In genomic region chr3:98986073-98986472, GRCh38 we compare ENCODE assay signal across 10 cellular contexts.
DNase-seq lines count a peak whose midpoint lies in the region; ATAC-seq and TF ChIP-seq lines count a peak whose summit lies in the region.
"Had no signal": no experiment of that assay in that cellular context is flagged by ENCODE, and none has a peak within 500 bp of the region (broad histone marks: within the 10 kb centered on the region; RNA-seq: fewer than 3 reads in every experiment).

No MANE protein-coding gene starts in this region.

- H3K27me3 ChIP-seq in heart right ventricle (no peaks in the 10 kb centered on the region), ascending aorta (no peaks in the 10 kb centered on the region)
- H3K27me3 ChIP-seq in effector memory CD4-positive, alpha-beta T cell (replicated peaks; ENCODE audit: control insufficient read depth, insufficient read depth, low read length, poor library complexity, severe bottlenecking): no peaks in the 10 kb centered on the region

- no peaks in the 10 kb centered on the region for H3K36me3 ChIP-seq in heart right ventricle
- H3K36me3 ChIP-seq in effector memory CD4-positive, alpha-beta T cell (ENCODE audit: control insufficient read depth, insufficient read depth, low read length): no peaks in the 10 kb centered on the region
- H3K36me3 ChIP-seq in ascending aorta: no peaks in the 10 kb centered on the region

- no peak overlapping the region for H3K4me3 ChIP-seq in HFF-Myc (replicated peaks; ENCODE audit: low read depth, low read length)
- H3K4me3 ChIP-seq in heart right ventricle: no peak overlapping the region
- H3K4me3 ChIP-seq in effector memory CD4-positive, alpha-beta T cell (ENCODE audit: insufficient read depth, low read depth, low read length, poor library complexity, severe bottlenecking): no peak overlapping the region
- H3K4me3 ChIP-seq in ascending aorta: no peak overlapping the region

- H3K9me3 ChIP-seq in heart right ventricle (no peaks in the 10 kb centered on the region), ascending aorta (no peaks in the 10 kb centered on the region)
- no peaks in the 10 kb centered on the region for H3K9me3 ChIP-seq in effector memory CD4-positive, alpha-beta T cell (ENCODE audit: control insufficient read depth, low read length)

- peaks cover 0 to 19% (median 9%) of the 10 kb centered on the region in 9 donors for H3K4me1 ChIP-seq in heart right ventricle
- no peaks in the 10 kb centered on the region for H3K4me1 ChIP-seq in effector memory CD4-positive, alpha-beta T cell (ENCODE audit: control insufficient read depth, insufficient read depth, low read length, poor library complexity, severe bottlenecking)
- no peaks in the 10 kb centered on the region for H3K4me1 ChIP-seq in ascending aorta

- intact Hi-C loops in heart right ventricle (cut with DNase I) (no loop called here), sciatic nerve (cut with DNase I) (no loop called here), ascending aorta (cut with DNase I) (no loop called here)

- TF ChIP-seq CTCF in HFF-Myc (IDR thresholded peaks at IDR 0.05; ENCODE audit: low read depth, low read length, missing control alignments) (no peak), heart right ventricle (IDR thresholded peaks at IDR 0.05) (no peak), ascending aorta (IDR thresholded peaks at IDR 0.05) (no peak)

- peak; percentile 90 for DNase-seq in HFF-Myc (ENCODE audit: extremely low read depth, low read depth)
- peak; percentile 62 for DNase-seq in amniotic stem cell (lab: John Stamatoyannopoulos, UW)
- peak in 1 of 2 donors; percentile 25 for DNase-seq in heart right ventricle
- no peak for DNase-seq in sciatic nerve (ENCODE audit: low spot score)
- no peak for DNase-seq in effector memory CD4-positive, alpha-beta T cell
- DNase-seq in ascending aorta (ENCODE audit: low spot score in 2 of 2): no peak
- DNase-seq: activated CD4-positive, alpha-beta T cell treated with anti-CD3 and anti-CD28 coated beads, Interleukin-2, amount 10 ng/mL, durations not matched to agents 7 days and 5 days; NCI-H2227 treated with DMSO at 0.1 percent for 48 hours had no signal

- peak overlapping the region in 4 of 10 donors; percentile 21 to 54 (median 30) for H3K27ac ChIP-seq in heart right ventricle
- H3K27ac ChIP-seq in effector memory CD4-positive, alpha-beta T cell (ENCODE audit: insufficient read depth, low read length, poor library complexity, severe bottlenecking): no peak overlapping the region
- H3K27ac ChIP-seq in ascending aorta: no peak overlapping the region

- ATAC-seq in heart right ventricle: peak in 7 of 8 donors; percentile 41 to 92 (median 82)
- peak; percentile 91 for ATAC-seq in sciatic nerve
- ATAC-seq in HG02588 (IDR thresholded peaks at IDR 0.05; ENCODE audit: unreplicated experiment): no peak
- ATAC-seq in HG03039 (IDR thresholded peaks at IDR 0.05; ENCODE audit: unreplicated experiment): no peak

- 19 to 23% methylated on average over 1 of the region's 1 CpG for WGBS in heart right ventricle, 2 donors

Comparison
In these comparisons a context has a peak if more than half of its experiments do, and no peak if none do; other contexts are left out.
1. DNase-seq: peak in HFF-Myc (single experiment) and amniotic stem cell (single experiment); none in sciatic nerve (single experiment), effector memory CD4-positive, alpha-beta T cell (0 of 3) and ascending aorta (0 of 2).
2. ATAC-seq: peak in heart right ventricle (7 of 8) and sciatic nerve (single experiment); none in HG02588 (single experiment) and HG03039 (single experiment).